ENCODE assay signal across 4 cellular contexts in genomic region chr1:118396279-118396678, GRCh38.
"Had no signal": no experiment of that assay in that cellular context is flagged by ENCODE, and none has a peak within 500 bp of the region (broad histone marks: within the 10 kb centered on the region; RNA-seq: fewer than 3 reads in every experiment).

No MANE protein-coding gene starts in this region.

- H3K4me3 ChIP-seq: GM23338 had no signal

- H3K4me2 ChIP-seq: GM23338 had no signal

- DNase-seq: H9, HCEC 1CT, IMR-90 had no signal

- ATAC-seq: GM23338 had no signal
